Comparison of ENCODE assay signal across 10 cellular contexts in genomic region chr14:75249958-75250336, GRCh38. TPM values are rescaled to one million over a fixed set of nuclear protein-coding genes. Genes with fewer than 3 reads are reported as not detected.
DNase-seq lines count a peak whose midpoint lies in the region; ATAC-seq and TF ChIP-seq lines count a peak whose summit lies in the region.
"Had no signal": no experiment of that assay in that cellular context is flagged by ENCODE, and none has a peak within 500 bp of the region (broad histone marks: within the 10 kb centered on the region; RNA-seq: fewer than 3 reads in every experiment).

No MANE protein-coding gene starts in this region.

- ATAC-seq in HG02938 (IDR thresholded peaks at IDR 0.05; ENCODE audit: unreplicated experiment) (peak; percentile 23), T-helper 17 cell (peak; percentile 29)
- ATAC-seq: left colon had no signal

- peaks cover 60% of the 10 kb centered on the region for H3K27me3 Mint-ChIP-seq in T-helper 1 cell treated with Interleukin-12 subunit alpha and Interleukin-12 subunit beta and Interleukin-4 antibody, amounts not matched to agents 30 μg/mL and 1 μg/mL, for 36 hours (ENCODE audit: low read depth)
- H3K27me3 Mint-ChIP-seq in T-helper 17 cell (peaks cover 4% of the 10 kb centered on the region), progenitor cell of endocrine pancreas (peaks cover 3% of the 10 kb centered on the region)

- peaks cover 41% of the 10 kb centered on the region for H3K4me1 Mint-ChIP-seq in T-helper 1 cell treated with Interleukin-12 subunit alpha and Interleukin-12 subunit beta and Interleukin-4 antibody, amounts not matched to agents 30 μg/mL and 1 μg/mL, for 36 hours (ENCODE audit: low read depth)
- H3K4me1 Mint-ChIP-seq in T-helper 17 cell (peaks cover 41% of the 10 kb centered on the region), progenitor cell of endocrine pancreas (ENCODE audit: low read depth) (peaks cover 23% of the 10 kb centered on the region)

- TF ChIP-seq CTCF in progenitor cell of endocrine pancreas (IDR thresholded peaks at IDR 0.05; ENCODE audit: unreplicated experiment) = no peak

- H3K9me3 Mint-ChIP-seq in T-helper 1 cell treated with Interleukin-12 subunit alpha and Interleukin-12 subunit beta and Interleukin-4 antibody, amounts not matched to agents 30 μg/mL and 1 μg/mL, for 36 hours = no peaks in the 10 kb centered on the region
- no peaks in the 10 kb centered on the region for H3K9me3 Mint-ChIP-seq in progenitor cell of endocrine pancreas (ENCODE audit: low read depth)
- H3K9me3 Mint-ChIP-seq: dendritic cell treated with granulocyte-macrophage colony-stimulating factor and Interleukin-4, amounts not matched to agents 40 ng/mL and 50 ng/mL, for 4 days had no signal

- DNase-seq in T-helper 1 cell = no peak
- no peak for DNase-seq in T-helper 17 cell
- no peak for DNase-seq in progenitor cell of endocrine pancreas (ENCODE audit: low spot score, unreplicated experiment)
- no peak for DNase-seq in hepatic stellate cell (ENCODE audit: low spot score)
- DNase-seq in SKM-1 treated with dmso at 0.1 percent for 144 hours (lab: John Stamatoyannopoulos, UW; ENCODE audit: unreplicated experiment) = no peak
- no peak for DNase-seq in ureter (ENCODE audit: low spot score)

- no peaks in the 10 kb centered on the region for H3K9me3 ChIP-seq in T-helper 17 cell (ENCODE audit: control insufficient read depth, low read length, poor library complexity, severe bottlenecking)

- H3K4me3 Mint-ChIP-seq in T-helper 1 cell treated with Interleukin-12 subunit alpha and Interleukin-12 subunit beta and Interleukin-4 antibody, amounts not matched to agents 30 μg/mL and 1 μg/mL, for 36 hours = peak overlapping the region; percentile 45
- H3K4me3 Mint-ChIP-seq in T-helper 17 cell (peak overlapping the region; percentile 83), progenitor cell of endocrine pancreas (ENCODE audit: low read depth) (no peak overlapping the region)
- H3K4me3 Mint-ChIP-seq: dendritic cell treated with granulocyte-macrophage colony-stimulating factor and Interleukin-4, amounts not matched to agents 40 ng/mL and 50 ng/mL, for 4 days had no signal

- H3K36me3 Mint-ChIP-seq in T-helper 1 cell treated with Interleukin-12 subunit alpha and Interleukin-12 subunit beta and Interleukin-4 antibody, amounts not matched to agents 30 μg/mL and 1 μg/mL, for 36 hours (ENCODE audit: low read depth) = peaks cover 4% of the 10 kb centered on the region
- H3K36me3 Mint-ChIP-seq in T-helper 17 cell (ENCODE audit: low read depth) = no peaks in the 10 kb centered on the region
- H3K36me3 Mint-ChIP-seq in progenitor cell of endocrine pancreas (ENCODE audit: insufficient read depth) = no peaks in the 10 kb centered on the region

- peak overlapping the region; percentile 75 for H3K27ac Mint-ChIP-seq in T-helper 1 cell treated with Interleukin-12 subunit alpha and Interleukin-12 subunit beta and Interleukin-4 antibody, amounts not matched to agents 30 μg/mL and 1 μg/mL, for 36 hours
- H3K27ac Mint-ChIP-seq in T-helper 17 cell = peak overlapping the region; percentile 95
- peak overlapping the region; percentile 0 for H3K27ac Mint-ChIP-seq in progenitor cell of endocrine pancreas
- H3K27ac Mint-ChIP-seq: dendritic cell treated with granulocyte-macrophage colony-stimulating factor and Interleukin-4, amounts not matched to agents 40 ng/mL and 50 ng/mL, for 4 days had no signal

RNA-seq across cellular contexts. Expression of gene FOS, which starts 28.7 kb away (rescaled TPM):
- total RNA-seq in T-helper 17 cell (1,000 to 10,000 TPM; 2,179 to 4,074 TPM), progenitor cell of endocrine pancreas (73.7 and 88.8 TPM in 2 replicates), ureter (158 TPM)

Comparison
In these comparisons a context has a peak if more than half of its experiments do, and no peak if none do; other contexts are left out.
1. H3K27ac Mint-ChIP-seq: peak in every context shown above with its lines; median percentile 95 in T-helper 17 cell; 75 in T-helper 1 cell treated with Interleukin-12 subunit alpha and Interleukin-12 subunit beta and Interleukin-4 antibody, amounts not matched to agents 30 μg/mL and 1 μg/mL, for 36 hours; 0 in progenitor cell of endocrine pancreas.
2. RNA of gene FOS, which starts 28.7 kb away (total RNA-seq): 2,179 to 4,074 TPM in T-helper 17 cell; 158 TPM in ureter (single experiment) and 73.7 to 88.8 TPM in progenitor cell of endocrine pancreas; every median in the first group is over 10 times any median in the second.